In the genomic region with DNA sequence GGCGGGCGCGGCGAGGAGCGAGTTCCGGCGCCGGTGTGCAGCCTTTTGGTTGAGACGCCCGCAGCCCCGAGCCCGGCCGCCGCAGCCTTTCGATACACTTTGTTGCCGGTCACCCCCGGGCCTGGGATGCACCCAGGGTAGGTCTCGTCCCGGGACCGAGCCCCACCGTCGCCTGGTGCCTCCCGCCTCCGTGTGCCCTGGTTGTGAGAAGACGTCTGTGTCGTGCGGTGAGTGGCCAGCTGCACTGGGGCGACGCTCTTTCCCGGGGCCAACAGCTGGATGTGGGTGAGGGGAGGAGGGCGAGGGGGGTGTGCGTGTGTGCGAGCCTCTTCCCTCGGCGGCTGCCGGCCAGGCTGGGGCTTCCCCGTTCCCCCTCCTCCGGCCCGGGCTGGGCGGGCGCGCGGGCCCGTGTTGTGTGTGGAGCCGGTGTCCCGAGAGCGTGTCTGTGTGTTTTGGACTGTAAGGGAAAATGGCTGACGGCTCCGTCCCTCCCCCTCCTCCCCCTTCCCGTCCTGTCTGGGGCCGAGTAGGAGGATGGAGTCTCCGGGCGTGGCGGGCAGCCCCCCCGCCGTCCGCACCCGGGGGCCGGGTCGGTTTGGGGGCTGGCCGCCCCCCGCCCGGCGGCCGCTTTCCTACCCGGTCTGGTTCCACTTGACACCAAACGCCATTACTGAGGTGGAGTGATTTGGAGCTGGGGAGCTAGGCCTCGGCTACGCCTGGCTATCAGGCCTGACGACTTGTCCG, we compare ENCODE assay signal across 8 cellular contexts. TPM values are rescaled to one million over a fixed set of nuclear protein-coding genes. Genes with fewer than 3 reads are reported as not detected.
DNase-seq lines count a peak whose midpoint lies in the region; ATAC-seq, FAIRE-seq and TF ChIP-seq lines count a peak whose summit lies in the region.

No MANE protein-coding gene starts in this region.

- peaks cover 0 to 4% (median 0%) of the 10 kb centered on the region in 5 experiments for H3K9me3 Mint-ChIP-seq in brain

- no peaks in the 10 kb centered on the region for H3K27me3 ChIP-seq in iPS-18a (ENCODE audit: control insufficient read depth, insufficient read depth, low read length)
- H3K27me3 ChIP-seq in skeletal muscle satellite cell (ENCODE audit: control insufficient read depth, insufficient read depth, low read length), result peaks cover 9% of the 10 kb centered on the region

- TF ChIP-seq CTCF in brain (conservative IDR thresholded peaks at IDR 0.05), result no peak

- H3K4me3 Mint-ChIP-seq in brain, result peak overlapping the region; percentile 89 to 94 (median 93)

- DNase-seq in AG08395 (ENCODE audit: low spot score), result peak; percentile 50
- peak; percentile 29 for DNase-seq in HTR-8/SVneo (ENCODE audit: insufficient read length, low spot score)
- peak; percentile 34 for DNase-seq in T-helper 22 cell (ENCODE audit: low read depth)

- peaks cover 43% of the 10 kb centered on the region for H3K4me1 Mint-ChIP-seq in brain

- no peak overlapping the region for H3K27ac ChIP-seq in iPS-18a (ENCODE audit: low read length)

- peaks cover 12% of the 10 kb centered on the region for H3K36me3 Mint-ChIP-seq in brain

- peak overlapping the region; percentile 77 for H3K4me2 ChIP-seq in skeletal muscle satellite cell (ENCODE audit: low read length)

- peak; percentile 85 for FAIRE-seq in HTR-8/SVneo (lab: Jason Lieb, UNC)

- H3K4me1 ChIP-seq in iPS-18a (ENCODE audit: control insufficient read depth, low read depth, low read length) (peaks cover 2% of the 10 kb centered on the region), skeletal muscle satellite cell (ENCODE audit: control insufficient read depth, insufficient read depth, low read length) (peaks cover 3% of the 10 kb centered on the region)

- H3K36me3 ChIP-seq in iPS-18a (ENCODE audit: control insufficient read depth, low read depth, low read length) (peaks cover 13% of the 10 kb centered on the region), skeletal muscle satellite cell (ENCODE audit: insufficient read depth, low read length) (no peaks in the 10 kb centered on the region)

- peak overlapping the region; percentile 74 for H3K4me3 ChIP-seq in iPS-18a (ENCODE audit: low read length)
- peak overlapping the region; percentile 83 for H3K4me3 ChIP-seq in skeletal muscle satellite cell (ENCODE audit: low read length)

- no peaks in the 10 kb centered on the region for H3K9me3 ChIP-seq in iPS-18a (ENCODE audit: control insufficient read depth, low read depth, low read length)
- no peaks in the 10 kb centered on the region for H3K9me3 ChIP-seq in skeletal muscle satellite cell (replicated peaks; ENCODE audit: low read length)

- peaks cover 28% of the 10 kb centered on the region for H3K27me3 Mint-ChIP-seq in brain

- peak; percentile 52 for TF ChIP-seq POLR2A in GM18526 (IDR thresholded peaks at IDR 0.05; ENCODE audit: extremely low read depth, insufficient read length)

- peak overlapping the region; percentile 85 to 100 (median 90) for H3K27ac Mint-ChIP-seq in brain

- peak overlapping the region; percentile 63 for H3K9ac ChIP-seq in iPS-18a (ENCODE audit: low read length)
- peak overlapping the region; percentile 98 for H3K9ac ChIP-seq in skeletal muscle satellite cell (ENCODE audit: low read depth, low read length)

- ATAC-seq in HG02678 (IDR thresholded peaks at IDR 0.05; ENCODE audit: unreplicated experiment), result no peak

RNA-seq across cellular contexts. Expression of a gene that starts 0.8 kb away (rescaled TPM):
- 26.4 TPM for polyA plus RNA-seq in brain (ENCODE audit: insufficient read depth, low read depth, low replicate concordance)
- total RNA-seq in skeletal muscle satellite cell (2012; rRNA removed), result 54.2 and 86.4 TPM in 2 replicates
